ENCODE assay signal across 28 cellular contexts in the genomic region with DNA sequence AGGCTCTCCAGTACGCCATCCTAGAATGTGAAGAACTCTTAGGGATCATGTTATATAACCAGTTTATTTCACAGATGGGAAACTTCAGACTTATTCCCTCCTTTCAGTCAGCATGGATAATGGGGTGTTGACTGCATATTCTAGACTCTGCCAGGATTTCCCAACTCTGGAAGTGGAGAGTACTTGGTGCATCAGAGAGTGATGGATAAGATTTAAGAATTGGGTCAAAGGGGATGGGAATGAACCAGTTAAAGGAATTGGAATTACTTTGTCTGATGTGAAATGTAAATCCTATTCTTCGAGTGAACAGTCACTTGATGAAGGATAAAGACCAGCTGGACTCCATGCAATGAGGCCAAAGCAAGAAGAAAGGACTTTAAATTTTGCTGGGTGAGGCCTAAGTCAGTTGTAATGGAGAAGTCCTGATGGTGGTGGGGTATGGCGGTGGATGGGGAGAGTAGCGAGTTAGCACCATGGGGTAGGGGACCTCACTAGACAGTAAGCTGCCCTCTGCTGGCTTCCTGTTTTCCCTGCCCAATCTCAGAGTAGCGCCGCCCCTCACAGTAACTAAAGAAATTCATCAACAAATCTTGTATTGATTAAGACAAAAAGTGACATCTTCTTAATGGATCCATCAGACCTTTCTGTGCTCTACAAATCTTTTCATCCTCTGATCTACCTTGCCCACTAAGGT. TPM values are rescaled to one million over a fixed set of nuclear protein-coding genes. Genes with fewer than 3 reads are reported as not detected.
DNase-seq lines count a peak whose midpoint lies in the region; ATAC-seq, FAIRE-seq and TF ChIP-seq lines count a peak whose summit lies in the region.
"Had no signal": no experiment of that assay in that cellular context is flagged by ENCODE, and none has a peak within 500 bp of the region (broad histone marks: within the 10 kb centered on the region; RNA-seq: fewer than 3 reads in every experiment).

No MANE protein-coding gene starts in this region.

- no peaks in the 10 kb centered on the region for H3F3A ChIP-seq in GM23338 (replicated peaks; ENCODE audit: low read depth)

- H3K36me3 ChIP-seq in GM23338 (ENCODE audit: insufficient read depth): no peaks in the 10 kb centered on the region
- H3K36me3 ChIP-seq: ascending aorta, prostate gland, tibial artery had no signal

- CTCF ChIA-PET in Calu3 (lab: Charles Lee): interaction anchor here (1.2 to 1.4 kb wide), 2 partner anchors 9 to 16 kb away, joined by 3 read pairs; no protein-coding TSS in a partner anchor

- no peak overlapping the region for H3K4me3 ChIP-seq in GM23338
- H3K4me3 ChIP-seq: ascending aorta, PC-9, prostate gland, tibial artery had no signal

- H3K9me3 Mint-ChIP-seq in GM23338: no peaks in the 10 kb centered on the region
- no peaks in the 10 kb centered on the region for H3K9me3 Mint-ChIP-seq in Calu3 (ENCODE audit: low read depth, unreplicated experiment)
- H3K9me3 Mint-ChIP-seq: activated naive CD4-positive, alpha-beta T cell treated with anti-CD3 and anti-CD28 coated beads, Interleukin-2, amount 50 U/mL, for 72 hours; CD4-positive, CD25-positive, alpha-beta regulatory T cell; dendritic cell treated with granulocyte-macrophage colony-stimulating factor and Interleukin-4, amounts not matched to agents 40 ng/mL and 50 ng/mL, for 4 days; stimulated activated naive CD8-positive, alpha-beta T cell treated with anti-CD3 and anti-CD28 coated beads, Interleukin-15, amount 100 ng/mL, for 72 hours had no signal

- no peak overlapping the region for H3K4me2 ChIP-seq in GM23338
- H3K4me2 ChIP-seq: PC-9 had no signal

- no peak overlapping the region for H3K27ac Mint-ChIP-seq in GM23338
- no peak overlapping the region for H3K27ac Mint-ChIP-seq in Calu3 (ENCODE audit: unreplicated experiment)
- H3K27ac Mint-ChIP-seq: activated CD8-positive, alpha-beta memory T cell treated with anti-CD3 and anti-CD28 coated beads, Interleukin-2, amount 10 ng/mL, durations not matched to agents 7 days and 5 days; activated naive CD4-positive, alpha-beta T cell treated with anti-CD3 and anti-CD28 coated beads, Interleukin-2, amount 50 U/mL, for 72 hours; CD4-positive, CD25-positive, alpha-beta regulatory T cell; dendritic cell treated with granulocyte-macrophage colony-stimulating factor and Interleukin-4, amounts not matched to agents 40 ng/mL and 50 ng/mL, for 4 days; stimulated activated naive CD8-positive, alpha-beta T cell treated with anti-CD3 and anti-CD28 coated beads, Interleukin-15, amount 100 ng/mL, for 72 hours had no signal

- DNase-seq in D721Med (ENCODE audit: insufficient read length, low spot score): no peak
- DNase-seq in GM23338 (ENCODE audit: low spot score): peak; percentile 63
- peak; percentile 19 for DNase-seq in SK-MEL-5 (ENCODE audit: low read depth, low spot score)
- no peak for DNase-seq in foreskin keratinocyte
- DNase-seq in Calu3: no peak
- DNase-seq: activated CD4-positive, alpha-beta T cell treated with anti-CD3 and anti-CD28 coated beads for 48 hours; activated CD8-positive, alpha-beta memory T cell treated with anti-CD3 and anti-CD28 coated beads, Interleukin-2, amount 10 ng/mL, durations not matched to agents 7 days and 5 days; caudate nucleus; CD4-positive, CD25-positive, alpha-beta regulatory T cell; DMS 273 treated with DMSO at 0.1 percent for 48 hours; HCEC 1CT; head of caudate nucleus; mesenchymal stem cell; NCI-H2081; NCI-H446 treated with DMSO at 0.1 percent for 48 hours; PC-9; stimulated activated naive CD8-positive, alpha-beta T cell treated with anti-CD3 and anti-CD28 coated beads, Interleukin-15, amount 100 ng/mL, for 72 hours; T-helper 1 cell; tibial artery had no signal

- no peaks in the 10 kb centered on the region for H3K36me3 Mint-ChIP-seq in GM23338 (ENCODE audit: low read depth)
- H3K36me3 Mint-ChIP-seq in Calu3 (ENCODE audit: insufficient read depth, unreplicated experiment): no peaks in the 10 kb centered on the region
- H3K36me3 Mint-ChIP-seq: activated CD8-positive, alpha-beta memory T cell treated with anti-CD3 and anti-CD28 coated beads, Interleukin-2, amount 10 ng/mL, durations not matched to agents 7 days and 5 days; activated naive CD4-positive, alpha-beta T cell treated with anti-CD3 and anti-CD28 coated beads, Interleukin-2, amount 50 U/mL, for 72 hours; CD4-positive, CD25-positive, alpha-beta regulatory T cell had no signal

- BruUV-seq in Calu3 (replicated peaks; lab: Mats Ljungman, UMichigan): no TSS peak

- no peak overlapping the region; the same call in 1 of the 2 replicates for H2AFZ ChIP-seq in GM23338
- H2AFZ ChIP-seq: PC-9 had no signal

- peaks cover 18% of the 10 kb centered on the region for H3K27me3 ChIP-seq in GM23338 (ENCODE audit: insufficient read depth)
- peaks cover 29% of the 10 kb centered on the region for H3K27me3 ChIP-seq in foreskin keratinocyte
- H3K27me3 ChIP-seq: ascending aorta had no signal

- ATAC-seq in GM23338 (peak; percentile 82), foreskin keratinocyte (no peak), HG03521 (IDR thresholded peaks at IDR 0.05; ENCODE audit: unreplicated experiment) (no peak), GM18867 (IDR thresholded peaks at IDR 0.05; ENCODE audit: unreplicated experiment) (no peak)
- ATAC-seq: activated CD8-positive, alpha-beta memory T cell treated with anti-CD3 and anti-CD28 coated beads, Interleukin-2, amount 10 ng/mL, durations not matched to agents 7 days and 5 days; activated naive CD4-positive, alpha-beta T cell treated with anti-CD3 and anti-CD28 coated beads, Interleukin-2, amount 50 U/mL, for 72 hours; stimulated activated naive CD8-positive, alpha-beta T cell treated with anti-CD3 and anti-CD28 coated beads, Interleukin-15, amount 100 ng/mL, for 72 hours had no signal

- H3K4me1 ChIP-seq in GM23338 (ENCODE audit: insufficient read depth): no peaks in the 10 kb centered on the region
- H3K4me1 ChIP-seq in foreskin keratinocyte: no peaks in the 10 kb centered on the region
- H3K4me1 ChIP-seq: ascending aorta, tibial artery had no signal

- peaks cover 4% of the 10 kb centered on the region; the same call in 2 of the 3 replicates for H3K4me1 Mint-ChIP-seq in GM23338
- peaks cover 17% of the 10 kb centered on the region for H3K4me1 Mint-ChIP-seq in Calu3 (ENCODE audit: low read depth, unreplicated experiment)
- H3K4me1 Mint-ChIP-seq: activated CD8-positive, alpha-beta memory T cell treated with anti-CD3 and anti-CD28 coated beads, Interleukin-2, amount 10 ng/mL, durations not matched to agents 7 days and 5 days; stimulated activated naive CD8-positive, alpha-beta T cell treated with anti-CD3 and anti-CD28 coated beads, Interleukin-15, amount 100 ng/mL, for 72 hours had no signal

- in situ Hi-C loops in SK-MEL-5 (cut with HindIII; ENCODE audit: low pct_unique_long_range_greater_than_20kb, low sequenced_read_pairs): no loop called here

- H4K20me1 ChIP-seq in GM23338 (replicated peaks; ENCODE audit: insufficient read depth): no peaks in the 10 kb centered on the region

- peaks cover 6% of the 10 kb centered on the region; the same call in 1 of the 2 replicates for H3K9me2 ChIP-seq in GM23338 (ENCODE audit: insufficient read depth)

- H3K79me2 ChIP-seq in GM23338 (replicated peaks; ENCODE audit: insufficient read depth): no peaks in the 10 kb centered on the region

- intact Hi-C loops in Calu3 (cut with micrococcal nuclease; ENCODE audit: unreplicated experiment): no loop called here

- TF ChIP-seq CTCF in D721Med (IDR thresholded peaks at IDR 0.05; ENCODE audit: insufficient read depth, missing control alignments) (peak; percentile 4), GM23338 (conservative IDR thresholded peaks at IDR 0.05; ENCODE audit: low read depth in 2 of 2) (peak; percentile 49 to 60), foreskin keratinocyte (conservative IDR thresholded peaks at IDR 0.05) (peak; percentile 17), Calu3 (IDR thresholded peaks at IDR 0.05; ENCODE audit: unreplicated experiment) (no peak)

- FAIRE-seq in D721Med (lab: Jason Lieb, UNC): no peak
- FAIRE-seq: GM18507, TTC549 had no signal

- H3K27me3 Mint-ChIP-seq in GM23338 (ENCODE audit: insufficient read depth, low read depth, poor library complexity) (peaks cover 11% of the 10 kb centered on the region), Calu3 (ENCODE audit: unreplicated experiment) (no peaks in the 10 kb centered on the region)

- no peak overlapping the region for H3K27ac ChIP-seq in GM23338 (ENCODE audit: low read depth)
- H3K27ac ChIP-seq in foreskin keratinocyte: no peak overlapping the region
- H3K27ac ChIP-seq: ascending aorta, PC-9, tibial artery had no signal

- H3K4me3 Mint-ChIP-seq in GM23338: no peak overlapping the region
- H3K4me3 Mint-ChIP-seq in Calu3 (ENCODE audit: low read depth, unreplicated experiment): no peak overlapping the region
- H3K4me3 Mint-ChIP-seq: activated CD8-positive, alpha-beta memory T cell treated with anti-CD3 and anti-CD28 coated beads, Interleukin-2, amount 10 ng/mL, durations not matched to agents 7 days and 5 days; CD4-positive, CD25-positive, alpha-beta regulatory T cell; dendritic cell treated with granulocyte-macrophage colony-stimulating factor and Interleukin-4, amounts not matched to agents 40 ng/mL and 50 ng/mL, for 4 days; stimulated activated naive CD8-positive, alpha-beta T cell treated with anti-CD3 and anti-CD28 coated beads, Interleukin-15, amount 100 ng/mL, for 72 hours had no signal

TF ChIP-seq in GM23338, 12 proteins besides CTCF, POLR2A, EP300 and RAD21 (continues in another document):
- TF ChIP-seq CREB1 (CRISPR knock-in tag; IDR thresholded peaks at IDR 0.05; ENCODE audit: low read depth) (no peak), EZH2phosphoT487 (IDR thresholded peaks at IDR 0.05; ENCODE audit: unreplicated experiment) (no peak), EZH2 (IDR thresholded peaks at IDR 0.05; ENCODE audit: low read depth, unreplicated experiment) (no peak), ZNF114 (CRISPR knock-in tag; IDR thresholded peaks at IDR 0.05) (no peak), JUNB (IDR thresholded peaks at IDR 0.05; ENCODE audit: unreplicated experiment) (no peak)
- TF ChIP-seq, protein P1, sequence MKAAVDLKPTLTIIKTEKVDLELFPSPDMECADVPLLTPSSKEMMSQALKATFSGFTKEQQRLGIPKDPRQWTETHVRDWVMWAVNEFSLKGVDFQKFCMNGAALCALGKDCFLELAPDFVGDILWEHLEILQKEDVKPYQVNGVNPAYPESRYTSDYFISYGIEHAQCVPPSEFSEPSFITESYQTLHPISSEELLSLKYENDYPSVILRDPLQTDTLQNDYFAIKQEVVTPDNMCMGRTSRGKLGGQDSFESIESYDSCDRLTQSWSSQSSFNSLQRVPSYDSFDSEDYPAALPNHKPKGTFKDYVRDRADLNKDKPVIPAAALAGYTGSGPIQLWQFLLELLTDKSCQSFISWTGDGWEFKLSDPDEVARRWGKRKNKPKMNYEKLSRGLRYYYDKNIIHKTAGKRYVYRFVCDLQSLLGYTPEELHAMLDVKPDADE (IDR thresholded peaks at IDR 0.05): no peak

RNA-seq across cellular contexts. Expression of a gene that starts 7.3 kb away (rescaled TPM):
- total RNA-seq in GM23338 (2014; rRNA removed; shearing (Covaris generic)): 1.1 and 1.7 TPM in 2 replicates
- polyA plus RNA-seq in GM23338 (2016; fragmentation: Nextera tagmentation; extraction: Ambion mirVana) (0.96 and 1.8 TPM in 2 replicates), foreskin keratinocyte (not detected in 2 replicates)
- total RNA-seq in SK-MEL-5 (2014; rRNA removed; shearing (Covaris generic)): 3.2 and 5.3 TPM in 2 replicates
- polyA plus RNA-seq in SK-MEL-5 (2015; cell fraction: cytosol; rRNA removed): 3.2 and 6.1 TPM in 2 replicates
- 12.1 and 33.1 TPM in 2 replicates for polyA plus RNA-seq in SK-MEL-5 (2015; cell fraction: nucleus; rRNA removed)
- total RNA-seq in foreskin keratinocyte (0.14 and 0.17 TPM in 2 replicates), Calu3 (2022) (36.3 and 48.3 TPM in 2 replicates)
- total RNA-seq: myocyte, PC-9 had no signal

Comparison
In these comparisons a context has a peak if more than half of its experiments do, and no peak if none do; other contexts are left out.
1. DNase-seq: peak in GM23338 (single experiment) and SK-MEL-5 (single experiment); none in D721Med (single experiment), foreskin keratinocyte (0 of 2) and Calu3 (single experiment).